Comparison of ENCODE assay signal across 20 cellular contexts in the genomic region with DNA sequence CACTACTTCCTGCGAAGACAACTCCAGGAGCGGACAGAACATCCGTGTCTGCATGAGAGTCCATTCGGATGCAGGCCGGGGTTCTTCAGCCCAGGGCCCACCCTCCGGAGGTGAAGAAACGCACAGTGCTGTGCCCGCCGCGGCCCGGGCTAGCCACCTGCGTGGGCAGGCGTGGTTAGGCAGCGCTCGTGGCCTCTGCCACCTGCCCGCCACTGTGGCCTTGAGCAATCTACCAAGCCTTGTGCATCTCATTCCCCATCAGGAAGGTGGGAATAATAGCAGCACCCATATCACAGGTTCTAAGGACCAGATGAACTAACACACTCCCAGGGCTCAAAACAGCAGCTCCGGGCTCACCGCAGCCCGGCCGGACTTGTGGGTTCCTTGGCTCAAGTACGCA. TPM values are rescaled to one million over a fixed set of nuclear protein-coding genes. Genes with fewer than 3 reads are reported as not detected.
DNase-seq lines count a peak whose midpoint lies in the region; ATAC-seq, FAIRE-seq and TF ChIP-seq lines count a peak whose summit lies in the region.
"Had no signal": no experiment of that assay in that cellular context is flagged by ENCODE, and none has a peak within 500 bp of the region (broad histone marks: within the 10 kb centered on the region; RNA-seq: fewer than 3 reads in every experiment).

No MANE protein-coding gene starts in this region.

- CTCF ChIA-PET in H1 (lab: Charles Lee; ENCODE audit: partially characterized antibody) = interaction anchor here (1.0 to 3.2 kb wide), 3 partner anchors 10 to 74 kb away, joined by 3 to 20 read pairs (median 5); no protein-coding TSS in a partner anchor

- no peak overlapping the region for H2BK5ac ChIP-seq in H1 (ENCODE audit: low read depth, low read length)

- TF ChIP-seq RAD21 in H1 (IDR thresholded peaks at IDR 0.05 in 1 of 2, conservative IDR thresholded peaks at IDR 0.05 in 1 of 2; ENCODE audit: low read depth in 2 of 2, low read length in 2 of 2) = no peak

- H2BK120ac ChIP-seq in H1 (replicated peaks; ENCODE audit: low read depth, low read length) = no peak overlapping the region

- no peak overlapping the region for H4K8ac ChIP-seq in H1 (ENCODE audit: extremely low read depth, insufficient read depth, low read length)

- H3K9me3 ChIP-seq in H1 (ENCODE audit: insufficient read depth in 2 of 2, low read depth in 1 of 2, low read length in 1 of 2) (no peaks in the 10 kb centered on the region), testis (no peaks in the 10 kb centered on the region)
- H3K9me3 ChIP-seq: BE2C, HAP-1 had no signal

- H3K36me3 ChIP-seq in H7 (replicated peaks; ENCODE audit: control insufficient read depth, insufficient read depth, low read length) = no peaks in the 10 kb centered on the region
- H3K36me3 ChIP-seq in H1 (ENCODE audit: control insufficient read depth in 2 of 4, insufficient read depth in 4 of 4, low read length in 3 of 4) = no peaks in the 10 kb centered on the region
- no peaks in the 10 kb centered on the region for H3K36me3 ChIP-seq in testis (ENCODE audit: low read depth, missing control alignments)
- H3K36me3 ChIP-seq: BE2C, HAP-1 had no signal

- no peaks in the 10 kb centered on the region for H3K27me3 ChIP-seq in H7 (ENCODE audit: control insufficient read depth, insufficient read depth, low read length)
- no peaks in the 10 kb centered on the region for H3K27me3 ChIP-seq in H1 (replicated peaks in 1 of 4; ENCODE audit: control insufficient read depth in 3 of 4, extremely low read depth in 1 of 4, insufficient read depth in 3 of 4, low read length in 3 of 4)
- no peaks in the 10 kb centered on the region for H3K27me3 ChIP-seq in testis

- FAIRE-seq in H1 (lab: Jason Lieb, UNC) = no peak
- FAIRE-seq: GM12878, GM19239 had no signal

- no peak overlapping the region for H2BK12ac ChIP-seq in H1 (ENCODE audit: low read depth, low read length)

- H3K4me3 ChIP-seq in H7 (ENCODE audit: insufficient read depth, low read depth, low read length) (no peak overlapping the region), H1 (ENCODE audit: extremely low read depth in 1 of 4, insufficient read depth in 2 of 4, low read depth in 3 of 4, low read length in 4 of 4) (no peak overlapping the region), testis (peak overlapping the region; percentile 15 to 48)
- H3K4me3 ChIP-seq: GM12878, HAP-1 had no signal

- no peaks in the 10 kb centered on the region for H3K79me2 ChIP-seq in H1 (ENCODE audit: control insufficient read depth in 1 of 2, insufficient read depth in 2 of 2, low read length in 2 of 2)

- H3K23ac ChIP-seq in H1 (ENCODE audit: insufficient read length) = no peak overlapping the region

- no peaks in the 10 kb centered on the region for H3K79me1 ChIP-seq in H1 (ENCODE audit: low read depth, low read length)

- no peak overlapping the region for H3K27ac ChIP-seq in H1 (ENCODE audit: low read depth, low read length)
- H3K27ac ChIP-seq in testis = no peak overlapping the region

- no peak overlapping the region for H3K14ac ChIP-seq in H1 (ENCODE audit: insufficient read length)

- DNase-seq in H7 (peak; percentile 16), H1 (ENCODE audit: low read depth in 1 of 2, low spot score in 2 of 2) (no peak), testis (no peak), midbrain (lab: John Stamatoyannopoulos, UW) (no peak), NCI-H510A treated with DMSO at 0.1 percent for 48 hours (lab: John Stamatoyannopoulos, UW) (no peak)
- DNase-seq: ACHN; BE2C; C1 segment of cervical spinal cord; CD4-positive, CD25-positive, alpha-beta regulatory T cell; CD8-positive, alpha-beta memory T cell; COR-L47; DMS 273 treated with DMSO at 0.1 percent for 48 hours; DMS53; DND-41; EL had no signal

- WGBS in H1 (ENCODE audit: extremely low coverage in 1 of 2, insufficient coverage in 1 of 2, insufficient read length in 1 of 2, insufficient replicate concordance in 2 of 2, low coverage in 1 of 2, low lambda C conversion rate in 2 of 2, missing lambda C conversion rate in 1 of 2), 2 experiments = 92% methylated on average over 21 of the region's 21 CpGs; no CpG with 5 or more reads in 1 of the 2 experiments
- 42 to 86% methylated on average over 5 to 21 of the region's 21 CpGs for WGBS in testis, 2 donors

- 0 out of 2 replicates have a peak overlapping the region, but pooled peaks have one; percentile 34 for H2AFZ ChIP-seq in H1 (ENCODE audit: low read length)

- H2BK20ac ChIP-seq in H1 (ENCODE audit: low read length) = no peak overlapping the region

- intact Hi-C loops in testis (cut with DNase I; ENCODE audit: low total_unique reads) = no loop called here

- TF ChIP-seq POLR2A in H1 (IDR thresholded peaks at IDR 0.05; ENCODE audit: control extremely low read depth in 1 of 2, low read depth in 2 of 2, low read length in 2 of 2) = no peak
- TF ChIP-seq POLR2A in testis (IDR thresholded peaks at IDR 0.05) = no peak
- TF ChIP-seq POLR2A in GM18505 (IDR thresholded peaks at IDR 0.05; ENCODE audit: borderline replicate concordance, extremely low read depth, insufficient read depth, insufficient read length) = no peak

- no peaks in the 10 kb centered on the region; the same call in 1 of the 2 replicates for H3K23me2 ChIP-seq in H1 (ENCODE audit: low read depth, low read length)

- no peak overlapping the region for H3K56ac ChIP-seq in H1 (replicated peaks; ENCODE audit: insufficient read length, low read depth, low read length)

- TF ChIP-seq EP300 in H1 (IDR thresholded peaks at IDR 0.05; ENCODE audit: borderline replicate concordance in 1 of 2, low read depth in 2 of 2, low read length in 2 of 2) = no peak

- no peak overlapping the region for H3K9ac ChIP-seq in H1 (replicated peaks in 1 of 4; ENCODE audit: extremely low read depth in 1 of 4, low read depth in 3 of 4, low read length in 3 of 4)

- H4K20me1 ChIP-seq in H1 (replicated peaks in 1 of 2; ENCODE audit: control insufficient read depth in 1 of 2, insufficient read depth in 2 of 2, low read length in 2 of 2) = peaks cover 0 to 2% of the 10 kb centered on the region in 2 experiments

- no peak for ATAC-seq in GM18505 (IDR thresholded peaks at IDR 0.05; ENCODE audit: unreplicated experiment)
- ATAC-seq: GM12878 had no signal

- no peak overlapping the region for H2BK15ac ChIP-seq in H1 (ENCODE audit: low read length)

- no peak overlapping the region for H3K4ac ChIP-seq in H1 (replicated peaks; ENCODE audit: insufficient read length, low read depth, low read length)

- H3K4me2 ChIP-seq in H1 (ENCODE audit: insufficient read depth in 1 of 2, low read depth in 2 of 2, low read length in 2 of 2) = no peak overlapping the region

- POLR2A ChIA-PET in H1 (lab: Charles Lee; ENCODE audit: partially characterized antibody) = interaction anchor here (0.6 kb wide), 1 partner anchor 86 kb away, joined by 3 read pairs; no protein-coding TSS in a partner anchor

- no peak for TF ChIP-seq CTCF in H1 (IDR thresholded peaks at IDR 0.05; ENCODE audit: control extremely low read depth in 1 of 3, insufficient read depth in 1 of 3, low read depth in 1 of 3, low read length in 3 of 3)
- TF ChIP-seq CTCF in testis (IDR thresholded peaks at IDR 0.05) = no peak

- no peak overlapping the region for H4K5ac ChIP-seq in H1 (ENCODE audit: insufficient read length, low read depth, low read length)

- H3K18ac ChIP-seq in H1 (ENCODE audit: extremely low read depth, low read length) = no peak overlapping the region

- H3K4me1 ChIP-seq in H1 (replicated peaks in 1 of 4; ENCODE audit: control insufficient read depth in 3 of 4, insufficient read depth in 4 of 4, low read length in 3 of 4) (peaks cover 3 to 6% (median 4%) of the 10 kb centered on the region in 4 experiments; a peak in 3 of 7 replicates), testis (no peaks in the 10 kb centered on the region)
- H3K4me1 ChIP-seq: BE2C had no signal

- H4K91ac ChIP-seq in H1 (replicated peaks; ENCODE audit: insufficient read length, low read length) = no peak overlapping the region

- H2AK5ac ChIP-seq in H1 (ENCODE audit: low read depth, low read length) = no peak overlapping the region

TF ChIP-seq in H1, 55 proteins besides CTCF, POLR2A, EP300 and RAD21 (continues in another document):
- TF ChIP-seq, protein P1, sequence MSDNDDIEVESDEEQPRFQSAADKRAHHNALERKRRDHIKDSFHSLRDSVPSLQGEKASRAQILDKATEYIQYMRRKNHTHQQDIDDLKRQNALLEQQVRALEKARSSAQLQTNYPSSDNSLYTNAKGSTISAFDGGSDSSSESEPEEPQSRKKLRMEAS (IDR thresholded peaks at IDR 0.05) = no peak
- TF ChIP-seq SAP30 (IDR thresholded peaks at IDR 0.05; ENCODE audit: insufficient read depth, insufficient replicate concordance, low read length) = no peak

RNA-seq across cellular contexts. Expression of a gene that starts 26.7 kb away (rescaled TPM):
- total RNA-seq in H7 (2014; rRNA removed; shearing (Covaris generic)) = 0.03 and 0.04 TPM in 2 replicates
- total RNA-seq in H1 (2021; fragmentation: NEBNext Ultra II Directional; extraction: Animal tissue kit (Norgen Biotek cat#: 25700)) = 0.48 TPM in 2 replicates
- polyA plus RNA-seq in H1 (2011; rRNA removed) (0.14 and 0.18 TPM in 2 replicates), testis (ENCODE audit: insufficient read depth, low read depth, low replicate concordance) (66.0 TPM)
- 0.13 TPM for polyA plus RNA-seq in H1 (2011; cell fraction: cytosol; rRNA removed)
- 0.11 TPM for polyA plus RNA-seq in H1 (2011; cell fraction: nucleus; rRNA removed)
- 0.25 to 1.5 TPM (median 0.47 TPM) in 4 replicates for polyA plus RNA-seq in H1 (2012, experiment 1 of 2)
- polyA plus RNA-seq in H1 (2012, experiment 2 of 2) = 0.18 TPM
- 0.32 TPM for polyA plus RNA-seq in H1 (2013, experiment 1 of 2)
- polyA plus RNA-seq in H1 (2013, experiment 2 of 2) = 0.37 TPM
- 0.15 and 0.22 TPM in 2 replicates for polyA minus RNA-seq in H1 (2011; rRNA and poly(A)+ RNA removed)
- polyA minus RNA-seq in H1 (2011; cell fraction: cytosol; rRNA and poly(A)+ RNA removed) = not detected
- polyA minus RNA-seq in H1 (2011; cell fraction: nucleus; rRNA and poly(A)+ RNA removed) = 0.30 TPM
- total RNA-seq in testis = 10 to 100 TPM; 24.0 to 31.7 TPM
- total RNA-seq: A172 had no signal

Comparison
In these comparisons a context has a peak if more than half of its experiments do, and no peak if none do; other contexts are left out.
1. H3K4me3 ChIP-seq: peak in testis (2 of 2); none in H7 (single experiment) and H1 (0 of 4).
2. RNA of a gene that starts 26.7 kb away (total RNA-seq): 24.0 to 31.7 TPM in testis; 0.48 TPM in H1 and 0.03 to 0.04 TPM in H7; every median in the first group is over 10 times any median in the second.